ENCODE assay signal across 1 cellular context in genomic region chr1:154183045-154183968, GRCh38.
TF ChIP-seq lines count a peak whose summit lies in the region.

No MANE protein-coding gene starts in this region.

TF ChIP-seq in GM12878, 131 proteins besides CTCF, POLR2A, EP300 and RAD21 (continued from another document and continues in another):
- TF ChIP-seq, protein P1, sequence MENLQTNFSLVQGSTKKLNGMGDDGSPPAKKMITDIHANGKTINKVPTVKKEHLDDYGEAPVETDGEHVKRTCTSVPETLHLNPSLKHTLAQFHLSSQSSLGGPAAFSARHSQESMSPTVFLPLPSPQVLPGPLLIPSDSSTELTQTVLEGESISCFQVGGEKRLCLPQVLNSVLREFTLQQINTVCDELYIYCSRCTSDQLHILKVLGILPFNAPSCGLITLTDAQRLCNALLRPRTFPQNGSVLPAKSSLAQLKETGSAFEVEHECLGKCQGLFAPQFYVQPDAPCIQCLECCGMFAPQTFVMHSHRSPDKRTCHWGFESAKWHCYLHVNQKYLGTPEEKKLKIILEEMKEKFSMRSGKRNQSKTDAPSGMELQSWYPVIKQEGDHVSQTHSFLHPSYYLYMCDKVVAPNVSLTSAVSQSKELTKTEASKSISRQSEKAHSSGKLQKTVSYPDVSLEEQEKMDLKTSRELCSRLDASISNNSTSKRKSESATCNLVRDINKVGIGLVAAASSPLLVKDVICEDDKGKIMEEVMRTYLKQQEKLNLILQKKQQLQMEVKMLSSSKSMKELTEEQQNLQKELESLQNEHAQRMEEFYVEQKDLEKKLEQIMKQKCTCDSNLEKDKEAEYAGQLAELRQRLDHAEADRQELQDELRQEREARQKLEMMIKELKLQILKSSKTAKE (IDR thresholded peaks at IDR 0.05; ENCODE audit: low read depth, poor library complexity, severe bottlenecking): no peak
- TF ChIP-seq ZNF384 (IDR thresholded peaks at IDR 0.05; ENCODE audit: borderline replicate concordance, low read depth, low read length) (no peak), NFXL1 (IDR thresholded peaks at IDR 0.05; ENCODE audit: borderline replicate concordance) (no peak), MTA3 (IDR thresholded peaks at IDR 0.05; ENCODE audit: borderline replicate concordance, low read length) (no peak; the same call in 1 of the 2 replicates), RAD51 (IDR thresholded peaks at IDR 0.05) (no peak), PML (IDR thresholded peaks at IDR 0.05; ENCODE audit: low read length) (peak; percentile 98), MEF2A (IDR thresholded peaks at IDR 0.05; ENCODE audit: insufficient read depth, low read depth, low read length) (no peak), SMARCA5 (IDR thresholded peaks at IDR 0.05) (no peak), CREB1 (IDR thresholded peaks at IDR 0.05; ENCODE audit: low read depth) (peak; percentile 95), IKZF1 (conservative IDR thresholded peaks at IDR 0.05) (peak; percentile 91), MTA2 (IDR thresholded peaks at IDR 0.05; ENCODE audit: low read depth) (0 out of 2 replicates have a peak, but pooled peaks have one; percentile 39), EGR1 (IDR thresholded peaks at IDR 0.05; ENCODE audit: borderline replicate concordance in 1 of 2, low read depth in 2 of 2, low read length in 2 of 2) (peak in 1 of 2 experiments; percentile 23; a peak in 1 of 3 replicates), POLR2AphosphoS2 (IDR thresholded peaks at IDR 0.05; ENCODE audit: low read depth, low read length) (peak; percentile 93), NBN (IDR thresholded peaks at IDR 0.05) (peak; percentile 83; the same call in 1 of the 2 replicates), HDAC2 (IDR thresholded peaks at IDR 0.05) (no peak), WRNIP1 (IDR thresholded peaks at IDR 0.05; ENCODE audit: borderline replicate concordance, low read depth, low read length) (no peak), ZNF687 (IDR thresholded peaks at IDR 0.05) (peak; percentile 93), MYB (IDR thresholded peaks at IDR 0.05; ENCODE audit: borderline replicate concordance, low read depth, low read length) (no peak), GABPA (IDR thresholded peaks at IDR 0.05; ENCODE audit: low read depth) (peak; percentile 91), YBX1 (IDR thresholded peaks at IDR 0.05) (no peak), CBFB (IDR thresholded peaks at IDR 0.05; ENCODE audit: low read depth) (peak; percentile 91), NR2F1 (conservative IDR thresholded peaks at IDR 0.05) (peak; percentile 98), YY1 (IDR thresholded peaks at IDR 0.05; ENCODE audit: low read depth, low read length) (peak; percentile 51; the same call in 1 of the 2 replicates), RBBP5 (conservative IDR thresholded peaks at IDR 0.05) (no peak), SRF (IDR thresholded peaks at IDR 0.05; ENCODE audit: low read depth in 2 of 2, low read length in 2 of 2) (no peak), ZNF24 (IDR thresholded peaks at IDR 0.05) (no peak), POU2F2 (IDR thresholded peaks at IDR 0.05; ENCODE audit: borderline replicate concordance, low read depth, low read length) (peak; percentile 70; the same call in 2 of the 3 replicates), MAX (IDR thresholded peaks at IDR 0.05; ENCODE audit: low read depth, low read length) (no peak; the same call in 1 of the 2 replicates), PAX8 (IDR thresholded peaks at IDR 0.05) (no peak), FOXK2 (IDR thresholded peaks at IDR 0.05) (peak; percentile 58; the same call in 1 of the 2 replicates), ZNF217 (IDR thresholded peaks at IDR 0.05) (no peak), NKRF (conservative IDR thresholded peaks at IDR 0.05) (0 out of 2 replicates have a peak, but pooled peaks have one; percentile 57), TBL1XR1 (IDR thresholded peaks at IDR 0.05; ENCODE audit: low read depth, low read length) (0 out of 2 replicates have a peak, but pooled peaks have one; percentile 47), CEBPZ (IDR thresholded peaks at IDR 0.05; ENCODE audit: low read depth, low read length) (no peak), POLR2AphosphoS5 (IDR thresholded peaks at IDR 0.05; ENCODE audit: low read length) (peak; percentile 97)
- TF ChIP-seq, protein P2, sequence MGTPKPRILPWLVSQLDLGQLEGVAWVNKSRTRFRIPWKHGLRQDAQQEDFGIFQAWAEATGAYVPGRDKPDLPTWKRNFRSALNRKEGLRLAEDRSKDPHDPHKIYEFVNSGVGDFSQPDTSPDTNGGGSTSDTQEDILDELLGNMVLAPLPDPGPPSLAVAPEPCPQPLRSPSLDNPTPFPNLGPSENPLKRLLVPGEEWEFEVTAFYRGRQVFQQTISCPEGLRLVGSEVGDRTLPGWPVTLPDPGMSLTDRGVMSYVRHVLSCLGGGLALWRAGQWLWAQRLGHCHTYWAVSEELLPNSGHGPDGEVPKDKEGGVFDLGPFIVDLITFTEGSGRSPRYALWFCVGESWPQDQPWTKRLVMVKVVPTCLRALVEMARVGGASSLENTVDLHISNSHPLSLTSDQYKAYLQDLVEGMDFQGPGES (IDR thresholded peaks at IDR 0.05): no peak
- TF ChIP-seq, protein P3, sequence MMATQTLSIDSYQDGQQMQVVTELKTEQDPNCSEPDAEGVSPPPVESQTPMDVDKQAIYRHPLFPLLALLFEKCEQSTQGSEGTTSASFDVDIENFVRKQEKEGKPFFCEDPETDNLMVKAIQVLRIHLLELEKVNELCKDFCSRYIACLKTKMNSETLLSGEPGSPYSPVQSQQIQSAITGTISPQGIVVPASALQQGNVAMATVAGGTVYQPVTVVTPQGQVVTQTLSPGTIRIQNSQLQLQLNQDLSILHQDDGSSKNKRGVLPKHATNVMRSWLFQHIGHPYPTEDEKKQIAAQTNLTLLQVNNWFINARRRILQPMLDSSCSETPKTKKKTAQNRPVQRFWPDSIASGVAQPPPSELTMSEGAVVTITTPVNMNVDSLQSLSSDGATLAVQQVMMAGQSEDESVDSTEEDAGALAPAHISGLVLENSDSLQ (IDR thresholded peaks at IDR 0.05): no peak
- TF ChIP-seq, protein P4, sequence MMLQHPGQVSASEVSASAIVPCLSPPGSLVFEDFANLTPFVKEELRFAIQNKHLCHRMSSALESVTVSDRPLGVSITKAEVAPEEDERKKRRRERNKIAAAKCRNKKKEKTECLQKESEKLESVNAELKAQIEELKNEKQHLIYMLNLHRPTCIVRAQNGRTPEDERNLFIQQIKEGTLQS (IDR thresholded peaks at IDR 0.05; ENCODE audit: borderline replicate concordance, extremely low read depth, low read depth, low read length): no peak
- TF ChIP-seq, protein P5, sequence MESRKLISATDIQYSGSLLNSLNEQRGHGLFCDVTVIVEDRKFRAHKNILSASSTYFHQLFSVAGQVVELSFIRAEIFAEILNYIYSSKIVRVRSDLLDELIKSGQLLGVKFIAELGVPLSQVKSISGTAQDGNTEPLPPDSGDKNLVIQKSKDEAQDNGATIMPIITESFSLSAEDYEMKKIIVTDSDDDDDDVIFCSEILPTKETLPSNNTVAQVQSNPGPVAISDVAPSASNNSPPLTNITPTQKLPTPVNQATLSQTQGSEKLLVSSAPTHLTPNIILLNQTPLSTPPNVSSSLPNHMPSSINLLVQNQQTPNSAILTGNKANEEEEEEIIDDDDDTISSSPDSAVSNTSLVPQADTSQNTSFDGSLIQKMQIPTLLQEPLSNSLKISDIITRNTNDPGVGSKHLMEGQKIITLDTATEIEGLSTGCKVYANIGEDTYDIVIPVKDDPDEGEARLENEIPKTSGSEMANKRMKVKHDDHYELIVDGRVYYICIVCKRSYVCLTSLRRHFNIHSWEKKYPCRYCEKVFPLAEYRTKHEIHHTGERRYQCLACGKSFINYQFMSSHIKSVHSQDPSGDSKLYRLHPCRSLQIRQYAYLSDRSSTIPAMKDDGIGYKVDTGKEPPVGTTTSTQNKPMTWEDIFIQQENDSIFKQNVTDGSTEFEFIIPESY (IDR thresholded peaks at IDR 0.05): no peak
- TF ChIP-seq, protein P6, sequence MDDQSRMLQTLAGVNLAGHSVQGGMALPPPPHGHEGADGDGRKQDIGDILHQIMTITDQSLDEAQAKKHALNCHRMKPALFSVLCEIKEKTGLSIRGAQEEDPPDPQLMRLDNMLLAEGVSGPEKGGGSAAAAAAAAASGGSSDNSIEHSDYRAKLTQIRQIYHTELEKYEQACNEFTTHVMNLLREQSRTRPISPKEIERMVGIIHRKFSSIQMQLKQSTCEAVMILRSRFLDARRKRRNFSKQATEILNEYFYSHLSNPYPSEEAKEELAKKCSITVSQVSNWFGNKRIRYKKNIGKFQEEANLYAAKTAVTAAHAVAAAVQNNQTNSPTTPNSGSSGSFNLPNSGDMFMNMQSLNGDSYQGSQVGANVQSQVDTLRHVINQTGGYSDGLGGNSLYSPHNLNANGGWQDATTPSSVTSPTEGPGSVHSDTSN (IDR thresholded peaks at IDR 0.05; ENCODE audit: insufficient replicate concordance, low read depth, low read length): no peak
- TF ChIP-seq, protein P7, sequence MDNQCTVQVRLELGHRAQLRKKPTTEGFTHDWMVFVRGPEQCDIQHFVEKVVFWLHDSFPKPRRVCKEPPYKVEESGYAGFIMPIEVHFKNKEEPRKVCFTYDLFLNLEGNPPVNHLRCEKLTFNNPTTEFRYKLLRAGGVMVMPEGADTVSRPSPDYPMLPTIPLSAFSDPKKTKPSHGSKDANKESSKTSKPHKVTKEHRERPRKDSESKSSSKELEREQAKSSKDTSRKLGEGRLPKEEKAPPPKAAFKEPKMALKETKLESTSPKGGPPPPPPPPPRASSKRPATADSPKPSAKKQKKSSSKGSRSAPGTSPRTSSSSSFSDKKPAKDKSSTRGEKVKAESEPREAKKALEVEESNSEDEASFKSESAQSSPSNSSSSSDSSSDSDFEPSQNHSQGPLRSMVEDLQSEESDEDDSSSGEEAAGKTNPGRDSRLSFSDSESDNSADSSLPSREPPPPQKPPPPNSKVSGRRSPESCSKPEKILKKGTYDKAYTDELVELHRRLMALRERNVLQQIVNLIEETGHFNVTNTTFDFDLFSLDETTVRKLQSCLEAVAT (IDR thresholded peaks at IDR 0.05): no peak
